18 cellular contexts compared by ENCODE assay signal in genomic region chr2:73018188-73018825, GRCh38. TPM values are rescaled to one million over a fixed set of nuclear protein-coding genes. Genes with fewer than 3 reads are reported as not detected.
DNase-seq lines count a peak whose midpoint lies in the region; ATAC-seq, FAIRE-seq and TF ChIP-seq lines count a peak whose summit lies in the region.
"Had no signal": no experiment of that assay in that cellular context is flagged by ENCODE, and none has a peak within 500 bp of the region (broad histone marks: within the 10 kb centered on the region; RNA-seq: fewer than 3 reads in every experiment).

No MANE protein-coding gene starts in this region.

- H3K9me3 ChIP-seq in HepG2 (ENCODE audit: low read length) = no peaks in the 10 kb centered on the region
- H3K9me3 ChIP-seq in right lobe of liver = no peaks in the 10 kb centered on the region
- no peaks in the 10 kb centered on the region for H3K9me3 ChIP-seq in adipocyte (ENCODE audit: control insufficient read depth, low read length)
- H3K9me3 ChIP-seq in skeletal muscle satellite cell (replicated peaks; ENCODE audit: low read length) = no peaks in the 10 kb centered on the region
- H3K9me3 ChIP-seq in smooth muscle cell (replicated peaks; ENCODE audit: low read depth) = no peaks in the 10 kb centered on the region
- H3K9me3 ChIP-seq: BLaER1 treated with 17β-estradiol and CSF1 and Interleukin-3, amounts not matched to agents 10 nM and 100 nM had no signal

- no peaks in the 10 kb centered on the region for H3K36me3 Mint-ChIP-seq in activated CD4-positive, alpha-beta memory T cell treated with anti-CD3 and anti-CD28 coated beads, Interleukin-2, amount 10 ng/mL, durations not matched to agents 7 days and 5 days (ENCODE audit: low read depth)

- no peak for DNase-seq in HepG2 (ENCODE audit: low spot score)
- no peak for DNase-seq in right lobe of liver
- peak; percentile 62 for DNase-seq in adipocyte (ENCODE audit: low read depth)
- DNase-seq in fibroblast of villous mesenchyme (ENCODE audit: low read depth) = peak; percentile 24
- no peak for DNase-seq in effector CD4-positive, alpha-beta T cell
- no peak for DNase-seq in activated CD4-positive, alpha-beta memory T cell treated with anti-CD3 and anti-CD28 coated beads, Interleukin-2, amount 10 ng/mL, durations not matched to agents 7 days and 5 days
- no peak for DNase-seq in smooth muscle cell (lab: John Stamatoyannopoulos, UW; ENCODE audit: unreplicated experiment)
- DNase-seq: 8988T; CD8-positive, alpha-beta memory T cell; MV-4-11; NCI-H1417; NCI-H1930; NK-92 treated with Interleukin-12 subunit alpha and Interleukin-12 subunit beta, amount 100 ng/mL, for 24 hours; SHP77 had no signal

- peak; percentile 34 for FAIRE-seq in HepG2 (lab: Jason Lieb, UNC)
- FAIRE-seq: H54 had no signal

- H3K27ac ChIP-seq in HepG2 (ENCODE audit: extremely low read length, insufficient read depth, low read length) = no peak overlapping the region
- H3K27ac ChIP-seq in right lobe of liver = no peak overlapping the region
- no peak overlapping the region for H3K27ac ChIP-seq in smooth muscle cell (ENCODE audit: low read depth)
- H3K27ac ChIP-seq: BLaER1 treated with 17β-estradiol and CSF1 and Interleukin-3, amounts not matched to agents 10 nM and 100 nM had no signal

- no peaks in the 10 kb centered on the region for H3K4me1 Mint-ChIP-seq in activated CD4-positive, alpha-beta memory T cell treated with anti-CD3 and anti-CD28 coated beads, Interleukin-2, amount 10 ng/mL, durations not matched to agents 7 days and 5 days
- H3K4me1 Mint-ChIP-seq: CD8-positive, alpha-beta memory T cell; IgD-negative memory B cell had no signal

- H3F3A ChIP-seq in smooth muscle cell (ENCODE audit: low read depth) = no peaks in the 10 kb centered on the region

- no TSS peak for BruUV-seq in HepG2 (replicated peaks; lab: Mats Ljungman, UMichigan)

- POLR2A ChIA-PET in HepG2 (lab: Yijun Ruan, JAX) = interaction anchor here (2.6 to 6.4 kb wide), 2 partner anchors 14 to 18 kb away, joined by 10 to 133 read pairs; no protein-coding TSS in a partner anchor
- POLR2A ChIA-PET in activated CD4-positive, alpha-beta memory T cell treated with anti-CD3 and anti-CD28 coated beads, Interleukin-2, amount 10 ng/mL, durations not matched to agents 7 days and 5 days (lab: Charles Lee) = no interaction called here

- CTCF ChIA-PET in HepG2 (lab: Yijun Ruan, JAX; ENCODE audit: low intra/inter-chr PET ratio, low total read pairs) = no interaction called here
- CTCF ChIA-PET in activated CD4-positive, alpha-beta memory T cell treated with anti-CD3 and anti-CD28 coated beads, Interleukin-2, amount 10 ng/mL, durations not matched to agents 7 days and 5 days (lab: Charles Lee) = interaction anchor here (0.7 kb wide), 1 partner anchor 142 kb away, joined by 3 read pairs; no protein-coding TSS in a partner anchor

- TF ChIP-seq CTCF in HepG2 (CRISPR knock-in tag; IDR thresholded peaks at IDR 0.05) = no peak
- no peak for TF ChIP-seq CTCF in right lobe of liver (IDR thresholded peaks at IDR 0.05)
- no peak for TF ChIP-seq CTCF in fibroblast of villous mesenchyme (IDR thresholded peaks at IDR 0.05; ENCODE audit: insufficient read depth, low read depth, low read length)
- TF ChIP-seq CTCF in smooth muscle cell (IDR thresholded peaks at IDR 0.05; ENCODE audit: borderline replicate concordance, insufficient read depth, poor library complexity, severe bottlenecking) = no peak

- no peak overlapping the region for H3K27ac Mint-ChIP-seq in activated CD4-positive, alpha-beta memory T cell treated with anti-CD3 and anti-CD28 coated beads, Interleukin-2, amount 10 ng/mL, durations not matched to agents 7 days and 5 days
- H3K27ac Mint-ChIP-seq: IgD-negative memory B cell had no signal

- H3K4me3 ChIP-seq in HepG2 (replicated peaks in 1 of 3; ENCODE audit: insufficient read depth in 1 of 3, low read depth in 2 of 3, low read length in 3 of 3) = no peak overlapping the region
- no peak overlapping the region for H3K4me3 ChIP-seq in right lobe of liver
- H3K4me3 ChIP-seq in adipocyte (ENCODE audit: low read length) = no peak overlapping the region
- no peak overlapping the region for H3K4me3 ChIP-seq in fibroblast of villous mesenchyme (ENCODE audit: low read depth, low read length)
- no peak overlapping the region for H3K4me3 ChIP-seq in skeletal muscle satellite cell (ENCODE audit: low read length)
- no peak overlapping the region for H3K4me3 ChIP-seq in smooth muscle cell
- H3K4me3 ChIP-seq: BLaER1 treated with 17β-estradiol and CSF1 and Interleukin-3, amounts not matched to agents 10 nM and 100 nM had no signal

- H3K27me3 ChIP-seq in HepG2 (ENCODE audit: control insufficient read depth in 1 of 2, insufficient read depth in 2 of 2, low read length in 2 of 2) (no peaks in the 10 kb centered on the region), right lobe of liver (no peaks in the 10 kb centered on the region), adipocyte (replicated peaks; ENCODE audit: control insufficient read depth, insufficient read depth, low read length) (no peaks in the 10 kb centered on the region), skeletal muscle satellite cell (ENCODE audit: control insufficient read depth, insufficient read depth, low read length) (no peaks in the 10 kb centered on the region), smooth muscle cell (ENCODE audit: low read depth) (no peaks in the 10 kb centered on the region)
- H3K27me3 ChIP-seq: BLaER1 treated with 17β-estradiol and CSF1 and Interleukin-3, amounts not matched to agents 10 nM and 100 nM had no signal

- in situ Hi-C loops in HepG2 (cut with HindIII; ENCODE audit: extremely low pct_ligation_motif_present, low pct_unique_long_range_greater_than_20kb) = no loop called here

- H3K4me2 ChIP-seq in HepG2 (ENCODE audit: low read depth, low read length) (no peak overlapping the region), skeletal muscle satellite cell (ENCODE audit: low read length) (peak overlapping the region; percentile 14), smooth muscle cell (no peak overlapping the region)
- H3K4me2 ChIP-seq: BLaER1 treated with 17β-estradiol and CSF1 and Interleukin-3, amounts not matched to agents 10 nM and 100 nM had no signal

- H3K4me3 Mint-ChIP-seq in activated CD4-positive, alpha-beta memory T cell treated with anti-CD3 and anti-CD28 coated beads, Interleukin-2, amount 10 ng/mL, durations not matched to agents 7 days and 5 days = no peak overlapping the region
- H3K4me3 Mint-ChIP-seq: CD8-positive, alpha-beta memory T cell; IgD-negative memory B cell had no signal

- H3K27me3 Mint-ChIP-seq in activated CD4-positive, alpha-beta memory T cell treated with anti-CD3 and anti-CD28 coated beads, Interleukin-2, amount 10 ng/mL, durations not matched to agents 7 days and 5 days = no peaks in the 10 kb centered on the region
- H3K27me3 Mint-ChIP-seq: CD8-positive, alpha-beta memory T cell; IgD-negative memory B cell had no signal

- H4K20me1 ChIP-seq in HepG2 (ENCODE audit: insufficient read depth, low read length) (no peaks in the 10 kb centered on the region), smooth muscle cell (ENCODE audit: low read depth) (no peaks in the 10 kb centered on the region)

- no peak for TF ChIP-seq RAD21 in HepG2 (CRISPR knock-in tag; IDR thresholded peaks at IDR 0.05)

- WGBS in HepG2 (ENCODE audit: low lambda C conversion rate) = 94% methylated on average over 2 of the region's 2 CpGs
- 66% methylated on average over 2 of the region's 2 CpGs for WGBS in right lobe of liver (ENCODE audit: insufficient coverage, low coverage, low lambda C conversion rate, missing lambda C conversion rate)
- 91% methylated on average over 2 of the region's 2 CpGs for WGBS in smooth muscle cell (ENCODE audit: low lambda C conversion rate)

- H3K36me3 ChIP-seq in HepG2 (replicated peaks in 1 of 2; ENCODE audit: control insufficient read depth in 1 of 2, insufficient read depth in 2 of 2, low read length in 2 of 2) (peaks cover 4 to 8% of the 10 kb centered on the region in 2 experiments; a peak in 2 of 5 replicates), right lobe of liver (peaks cover 0 to 9% (median 0%) of the 10 kb centered on the region in 4 donors), adipocyte (ENCODE audit: control insufficient read depth, insufficient read depth, low read length, severe bottlenecking) (peaks cover 8% of the 10 kb centered on the region), skeletal muscle satellite cell (ENCODE audit: insufficient read depth, low read length) (peaks cover 5% of the 10 kb centered on the region), smooth muscle cell (ENCODE audit: low read depth) (no peaks in the 10 kb centered on the region)

- no peak for ATAC-seq in HepG2
- no peak for ATAC-seq in right lobe of liver

- no peaks in the 10 kb centered on the region for H3K79me2 ChIP-seq in HepG2 (ENCODE audit: insufficient read depth, low read length)
- H3K79me2 ChIP-seq in smooth muscle cell (ENCODE audit: low read depth) = no peaks in the 10 kb centered on the region

- TF ChIP-seq EP300 in HepG2 (IDR thresholded peaks at IDR 0.05; ENCODE audit: low read depth in 2 of 2, low read length in 2 of 2) (no peak), HepG2 (CRISPR knock-in tag; IDR thresholded peaks at IDR 0.05; ENCODE audit: borderline replicate concordance) (no peak)

- no peaks in the 10 kb centered on the region for H3K9me3 Mint-ChIP-seq in activated CD4-positive, alpha-beta memory T cell treated with anti-CD3 and anti-CD28 coated beads, Interleukin-2, amount 10 ng/mL, durations not matched to agents 7 days and 5 days
- H3K9me3 Mint-ChIP-seq: CD8-positive, alpha-beta memory T cell had no signal

- H3K4me1 ChIP-seq in HepG2 (ENCODE audit: insufficient read depth, low read length) (peaks cover 33% of the 10 kb centered on the region), right lobe of liver (peaks cover 0 to 25% (median 8%) of the 10 kb centered on the region in 4 donors), adipocyte (ENCODE audit: control insufficient read depth, insufficient read depth, low read length) (peaks cover 10% of the 10 kb centered on the region), skeletal muscle satellite cell (ENCODE audit: control insufficient read depth, insufficient read depth, low read length) (peaks cover 47% of the 10 kb centered on the region), smooth muscle cell (ENCODE audit: low read depth) (no peaks in the 10 kb centered on the region)

- intact Hi-C loops in HepG2 (cut with micrococcal nuclease; ENCODE audit: unreplicated experiment) (no loop called here), right lobe of liver (cut with DNase I) (no loop called here)

- no peak overlapping the region for H3K9ac ChIP-seq in HepG2 (ENCODE audit: insufficient read depth, low read depth, low read length)
- no peak overlapping the region for H3K9ac ChIP-seq in adipocyte (ENCODE audit: low read length)
- H3K9ac ChIP-seq in skeletal muscle satellite cell (ENCODE audit: low read depth, low read length) = no peak overlapping the region
- no peak overlapping the region for H3K9ac ChIP-seq in smooth muscle cell (ENCODE audit: low read depth)
- H3K9ac ChIP-seq: BLaER1 treated with 17β-estradiol and CSF1 and Interleukin-3, amounts not matched to agents 10 nM and 100 nM had no signal

- H2AFZ ChIP-seq in HepG2 (ENCODE audit: low read length) (no peak overlapping the region), smooth muscle cell (ENCODE audit: low read depth) (no peak overlapping the region)

- TF ChIP-seq POLR2A in HepG2 (IDR thresholded peaks at IDR 0.05; ENCODE audit: insufficient read depth in 1 of 2, low read depth in 2 of 2, low read length in 2 of 2) (no peak), right lobe of liver (IDR thresholded peaks at IDR 0.05) (no peak)

RNA-seq across cellular contexts. Expression of gene SFXN5, which starts 53.2 kb away (rescaled TPM):
- total RNA-seq in HepG2 (2016; rRNA removed; fragmentation: Illumina TruSeq; extraction: Trizol) (22.2 and 34.9 TPM in 2 replicates), right lobe of liver (10 to 100 TPM; 33.1 to 73.4 (median 56.6) TPM), fibroblast of villous mesenchyme (12.1 and 16.8 TPM in 2 replicates), smooth muscle cell (6.9 and 8.8 TPM in 2 replicates)
- 11.0 and 15.1 TPM in 2 replicates for total RNA-seq in HepG2 (2016; cell fraction: cytosol; rRNA removed; fragmentation: Illumina TruSeq; extraction: Trizol; ENCODE audit: low read depth)
- 21.1 and 36.4 TPM in 2 replicates for total RNA-seq in HepG2 (2016; cell fraction: insoluble cytoplasmic fraction; rRNA removed; fragmentation: Illumina TruSeq; extraction: Trizol)
- 13.2 and 15.3 TPM in 2 replicates for total RNA-seq in HepG2 (2016; cell fraction: membrane; rRNA removed; fragmentation: Illumina TruSeq; extraction: Trizol)
- total RNA-seq in HepG2 (2016; cell fraction: nucleus; rRNA removed; fragmentation: Illumina TruSeq; extraction: Trizol) = 42.2 and 47.8 TPM in 2 replicates
- polyA plus RNA-seq in HepG2 (2011; rRNA removed) (37.4 and 42.8 TPM in 2 replicates), smooth muscle cell (8.3 and 19.2 TPM in 2 replicates)
- 13.2 and 17.2 TPM in 2 replicates for polyA plus RNA-seq in HepG2 (2011; cell fraction: cytosol; rRNA removed)
- polyA plus RNA-seq in HepG2 (2011; cell fraction: nucleus; rRNA removed) = 139 and 168 TPM in 2 replicates
- polyA plus RNA-seq in HepG2 (2012) = 18.2 and 24.8 TPM in 2 replicates
- polyA plus RNA-seq in HepG2 (2016; cell fraction: cytosol; fragmentation: Illumina TruSeq; extraction: Trizol; ENCODE audit: low read depth) = 6.1 and 6.5 TPM in 2 replicates
- polyA plus RNA-seq in HepG2 (2016; cell fraction: insoluble cytoplasmic fraction; fragmentation: Illumina TruSeq; extraction: Trizol; ENCODE audit: low read depth) = 23.9 and 25.9 TPM in 2 replicates
- polyA plus RNA-seq in HepG2 (2016; cell fraction: membrane; fragmentation: Illumina TruSeq; extraction: Trizol; ENCODE audit: low read depth) = 8.0 and 9.0 TPM in 2 replicates
- 68.3 and 69.6 TPM in 2 replicates for polyA plus RNA-seq in HepG2 (2016; cell fraction: nucleus; fragmentation: Illumina TruSeq; extraction: Trizol; ENCODE audit: insufficient read depth, low read depth)
- 36.5 and 73.0 TPM in 2 replicates for polyA minus RNA-seq in HepG2 (2011; rRNA and poly(A)+ RNA removed; ENCODE audit: low replicate concordance)
- 12.6 and 13.0 TPM in 2 replicates for polyA minus RNA-seq in HepG2 (2011; cell fraction: cytosol; rRNA and poly(A)+ RNA removed)
- polyA minus RNA-seq in HepG2 (2011; cell fraction: nucleus; rRNA and poly(A)+ RNA removed) = 49.6 and 54.8 TPM in 2 replicates
- total RNA-seq in skeletal muscle satellite cell (2012; rRNA removed) = 5.6 and 7.4 TPM in 2 replicates
- 1 to 10 TPM; 4.3 to 6.1 TPM for total RNA-seq in activated CD4-positive, alpha-beta memory T cell treated with anti-CD3 and anti-CD28 coated beads, Interleukin-2, amount 10 ng/mL, durations not matched to agents 7 days and 5 days

Comparison
In these comparisons a context has a peak if more than half of its experiments do, and no peak if none do; other contexts are left out.
1. DNase-seq: peak in adipocyte (single experiment) and fibroblast of villous mesenchyme (single experiment); none in HepG2 (single experiment), right lobe of liver (0 of 3), effector CD4-positive, alpha-beta T cell (single experiment), activated CD4-positive, alpha-beta memory T cell treated with anti-CD3 and anti-CD28 coated beads, Interleukin-2, amount 10 ng/mL, durations not matched to agents 7 days and 5 days (single experiment) and smooth muscle cell (single experiment).